Comparison of ENCODE assay signal across 16 cellular contexts in genomic region chr1:59985901-59986735, GRCh38. TPM values are rescaled to one million over a fixed set of nuclear protein-coding genes. Genes with fewer than 3 reads are reported as not detected.
DNase-seq lines count a peak whose midpoint lies in the region; ATAC-seq and TF ChIP-seq lines count a peak whose summit lies in the region.
"Had no signal": no experiment of that assay in that cellular context is flagged by ENCODE, and none has a peak within 500 bp of the region (broad histone marks: within the 10 kb centered on the region; RNA-seq: fewer than 3 reads in every experiment).

No MANE protein-coding gene starts in this region.

- H3K27me3 Mint-ChIP-seq in GM23338 (ENCODE audit: insufficient read depth, low read depth, poor library complexity) (peaks cover 1% of the 10 kb centered on the region), Calu3 (ENCODE audit: unreplicated experiment) (peaks cover 46% of the 10 kb centered on the region)

- H3K36me3 Mint-ChIP-seq in GM23338 (ENCODE audit: low read depth): no peaks in the 10 kb centered on the region
- no peaks in the 10 kb centered on the region for H3K36me3 Mint-ChIP-seq in Calu3 (ENCODE audit: insufficient read depth, unreplicated experiment)
- H3K36me3 Mint-ChIP-seq: activated CD4-positive, alpha-beta memory T cell treated with anti-CD3 and anti-CD28 coated beads for 36 hours had no signal

- no peaks in the 10 kb centered on the region for H3K79me2 ChIP-seq in GM23338 (replicated peaks; ENCODE audit: insufficient read depth)

- WGBS in ectodermal cell, 2 experiments: 86 to 88% methylated on average over 14 of the region's 14 CpGs

- no peaks in the 10 kb centered on the region for H3K9me3 ChIP-seq in ectodermal cell (ENCODE audit: control insufficient read depth, low read length)
- H3K9me3 ChIP-seq in tibial artery: no peaks in the 10 kb centered on the region
- H3K9me3 ChIP-seq: heart left ventricle had no signal

- ATAC-seq in GM23338 (0 out of 3 replicates have a peak, but pooled peaks have one; percentile 45), HG03097 (IDR thresholded peaks at IDR 0.05; ENCODE audit: low FRiP score, unreplicated experiment) (no peak)
- ATAC-seq: activated T-helper 17 cell treated with anti-CD3 and anti-CD28 coated beads, Interleukin-2, amount 50 U/mL, for 72 hours; HCT116; heart left ventricle had no signal

- intact Hi-C loops in tibial artery (cut with DNase I; ENCODE audit: low total_unique reads) (no loop called here), Calu3 (cut with micrococcal nuclease; ENCODE audit: unreplicated experiment) (no loop called here)

- peaks cover 28% of the 10 kb centered on the region for H3K9me2 ChIP-seq in GM23338 (ENCODE audit: insufficient read depth)

- H3K9me3 Mint-ChIP-seq in GM23338 (no peaks in the 10 kb centered on the region), Calu3 (ENCODE audit: low read depth, unreplicated experiment) (no peaks in the 10 kb centered on the region)
- H3K9me3 Mint-ChIP-seq: activated CD4-positive, alpha-beta memory T cell treated with anti-CD3 and anti-CD28 coated beads for 36 hours; activated T-helper 17 cell treated with anti-CD3 and anti-CD28 coated beads, Interleukin-2, amount 50 U/mL, for 72 hours; T-helper 2 cell treated with Interferon-gamma antibody and Interleukin-4, amounts not matched to agents 5 μg/mL and 100 μg/mL, for 36 hours had no signal

- H3K4me3 Mint-ChIP-seq in GM23338 (no peak overlapping the region), Calu3 (ENCODE audit: low read depth, unreplicated experiment) (no peak overlapping the region)
- H3K4me3 Mint-ChIP-seq: activated CD4-positive, alpha-beta memory T cell treated with anti-CD3 and anti-CD28 coated beads for 36 hours; activated T-helper 17 cell treated with anti-CD3 and anti-CD28 coated beads, Interleukin-2, amount 50 U/mL, for 72 hours; T-helper 2 cell treated with Interferon-gamma antibody and Interleukin-4, amounts not matched to agents 5 μg/mL and 100 μg/mL, for 36 hours had no signal

- BruUV-seq in Calu3 (replicated peaks; lab: Mats Ljungman, UMichigan): no TSS peak

- H3K4me1 ChIP-seq in GM23338 (ENCODE audit: insufficient read depth) (no peaks in the 10 kb centered on the region), ectodermal cell (ENCODE audit: control insufficient read depth, insufficient read depth, low read length) (peaks cover 15% of the 10 kb centered on the region), tibial artery (no peaks in the 10 kb centered on the region)
- H3K4me1 ChIP-seq: heart left ventricle had no signal

- H3K4me1 Mint-ChIP-seq in GM23338: no peaks in the 10 kb centered on the region; the same call in 2 of the 3 replicates
- peaks cover 6% of the 10 kb centered on the region for H3K4me1 Mint-ChIP-seq in Calu3 (ENCODE audit: low read depth, unreplicated experiment)
- H3K4me1 Mint-ChIP-seq: activated T-helper 17 cell treated with anti-CD3 and anti-CD28 coated beads, Interleukin-2, amount 50 U/mL, for 72 hours had no signal

- H3K27ac ChIP-seq in GM23338 (ENCODE audit: low read depth) (no peak overlapping the region), ectodermal cell (ENCODE audit: insufficient read depth, low read depth, low read length, poor library complexity, severe bottlenecking) (peak overlapping the region; percentile 22), tibial artery (no peak overlapping the region)
- H3K27ac ChIP-seq: heart left ventricle had no signal

- no peaks in the 10 kb centered on the region for H3F3A ChIP-seq in GM23338 (replicated peaks; ENCODE audit: low read depth)

- no peak overlapping the region for H3K4me2 ChIP-seq in GM23338

- TF ChIP-seq CTCF in GM23338 (conservative IDR thresholded peaks at IDR 0.05; ENCODE audit: low read depth in 2 of 2) (0 out of 4 replicates have a peak, but pooled peaks of 1 of the 2 experiments have one; percentile 5), tibial artery (IDR thresholded peaks at IDR 0.05) (no peak), Calu3 (IDR thresholded peaks at IDR 0.05; ENCODE audit: unreplicated experiment) (no peak)

- H3K4me3 ChIP-seq in GM23338 (no peak overlapping the region), ectodermal cell (ENCODE audit: insufficient read depth, low read depth, low read length) (no peak overlapping the region), tibial artery (no peak overlapping the region)
- H3K4me3 ChIP-seq: heart left ventricle, lung had no signal

- peak overlapping the region; percentile 88 for H2AFZ ChIP-seq in GM23338

- no peaks in the 10 kb centered on the region for H3K27me3 ChIP-seq in GM23338 (ENCODE audit: insufficient read depth)
- no peaks in the 10 kb centered on the region for H3K27me3 ChIP-seq in ectodermal cell (ENCODE audit: control insufficient read depth, insufficient read depth, low read length, poor library complexity, severe bottlenecking)
- H3K27me3 ChIP-seq in tibial artery: no peaks in the 10 kb centered on the region

- H3K36me3 ChIP-seq in GM23338 (ENCODE audit: insufficient read depth) (no peaks in the 10 kb centered on the region), ectodermal cell (ENCODE audit: control insufficient read depth, insufficient read depth, low read length) (no peaks in the 10 kb centered on the region), tibial artery (no peaks in the 10 kb centered on the region)
- H3K36me3 ChIP-seq: heart left ventricle had no signal

- H3K27ac Mint-ChIP-seq in GM23338 (no peak overlapping the region), Calu3 (ENCODE audit: unreplicated experiment) (no peak overlapping the region)
- H3K27ac Mint-ChIP-seq: activated CD4-positive, alpha-beta memory T cell treated with anti-CD3 and anti-CD28 coated beads for 36 hours; activated T-helper 17 cell treated with anti-CD3 and anti-CD28 coated beads, Interleukin-2, amount 50 U/mL, for 72 hours; T-helper 2 cell treated with Interferon-gamma antibody and Interleukin-4, amounts not matched to agents 5 μg/mL and 100 μg/mL, for 36 hours had no signal

- CTCF ChIA-PET in Calu3 (lab: Charles Lee): interaction anchor here (0.8 to 1.0 kb wide), 2 partner anchors 9 to 15 kb away, joined by 3 read pairs; no protein-coding TSS in a partner anchor

- DNase-seq in A172 (ENCODE audit: low spot score) (peak; percentile 13), GM23338 (ENCODE audit: low spot score) (peak; percentile 65), medulla oblongata (ENCODE audit: extremely low spot score) (peak; percentile 9), tibial artery (no peak), Calu3 (no peak), T-helper 9 cell (no peak)
- DNase-seq: activated CD4-positive, alpha-beta memory T cell treated with anti-CD3 and anti-CD28 coated beads for 36 hours; heart left ventricle; Karpas-422; NCI-H1417 treated with DMSO at 0.1 percent for 48 hours had no signal

- H4K20me1 ChIP-seq in GM23338 (replicated peaks; ENCODE audit: insufficient read depth): no peaks in the 10 kb centered on the region

RNA-seq across cellular contexts. Expression of gene CYP2J2, which starts 59.5 kb away (rescaled TPM):
- 0.24 TPM in 1 of 2 replicates, not detected in the other for total RNA-seq in A172 (2014; rRNA removed; shearing (Covaris generic))
- 1.5 and 2.3 TPM in 2 replicates for total RNA-seq in GM23338 (2014; rRNA removed; shearing (Covaris generic))
- polyA plus RNA-seq in GM23338 (2016; fragmentation: Nextera tagmentation; extraction: Ambion mirVana): 1.1 and 1.4 TPM in 2 replicates
- polyA plus RNA-seq in ectodermal cell (2013, experiment 1 of 4): 0.20 TPM
- polyA plus RNA-seq in ectodermal cell (2013, experiment 2 of 4): 0.44 TPM
- polyA plus RNA-seq in ectodermal cell (2013, experiment 3 of 4): 0.75 TPM
- polyA plus RNA-seq in ectodermal cell (2013, experiment 4 of 4): 0.36 TPM
- total RNA-seq in Calu3 (2022): 15.2 and 17.0 TPM in 2 replicates

Comparison
In these comparisons a context has a peak if more than half of its experiments do, and no peak if none do; other contexts are left out.
1. DNase-seq: peak in A172 (single experiment), GM23338 (single experiment) and medulla oblongata (single experiment); none in tibial artery (0 of 2), Calu3 (single experiment) and T-helper 9 cell (single experiment).